Comparison of ENCODE assay signal across 10 cellular contexts in the genomic region with DNA sequence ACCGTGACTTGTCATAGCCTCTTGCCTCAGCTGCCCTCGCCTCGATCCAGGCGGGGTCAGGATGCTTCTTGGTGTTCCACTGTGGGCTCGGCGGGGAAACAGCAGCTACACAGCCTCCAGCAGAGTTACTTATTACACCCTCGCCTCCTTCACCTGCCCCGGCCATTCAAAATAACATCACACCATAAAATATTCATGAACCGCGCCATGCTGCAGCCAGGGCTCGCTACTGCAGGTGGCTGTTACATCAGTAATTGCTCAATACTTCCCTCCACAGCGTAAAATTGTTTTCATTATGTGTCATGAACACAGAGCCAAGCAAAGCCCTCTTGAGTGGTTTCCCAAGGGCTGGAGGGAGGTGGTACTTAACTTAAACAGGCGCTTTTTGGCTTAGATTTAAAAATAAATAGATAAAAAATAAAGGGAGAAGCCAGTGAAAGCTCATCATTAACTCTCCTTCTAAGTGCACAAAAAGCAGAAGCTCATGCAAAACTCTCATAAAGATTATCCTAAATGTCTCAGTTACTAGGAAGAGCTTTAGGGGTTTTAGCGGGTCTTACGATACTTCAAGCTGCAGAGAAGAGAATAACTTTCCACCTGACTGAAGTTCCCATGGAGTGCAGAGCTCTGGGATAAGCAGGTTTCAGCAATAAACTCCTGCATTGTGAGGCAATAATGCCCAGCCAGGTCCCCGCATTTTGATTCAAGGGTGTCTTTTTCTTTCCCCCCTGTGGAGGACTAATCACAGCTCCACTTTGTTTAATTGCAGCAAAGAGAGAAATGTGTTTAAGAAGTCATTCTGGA.
DNase-seq lines count a peak whose midpoint lies in the region; ATAC-seq and TF ChIP-seq lines count a peak whose summit lies in the region.
"Had no signal": no experiment of that assay in that cellular context is flagged by ENCODE, and none has a peak within 500 bp of the region (broad histone marks: within the 10 kb centered on the region; RNA-seq: fewer than 3 reads in every experiment).

No MANE protein-coding gene starts in this region.

- H3K9me3 Mint-ChIP-seq in WTC11, result no peaks in the 10 kb centered on the region
- no peaks in the 10 kb centered on the region for H3K9me3 Mint-ChIP-seq in CD8-positive, alpha-beta T cell

- no peak overlapping the region for H3K4me3 ChIP-seq in GM12865 (ENCODE audit: low read depth, low read length)
- H3K4me3 ChIP-seq in mucosa of descending colon, result no peak overlapping the region
- no peak overlapping the region for H3K4me3 ChIP-seq in CD8-positive, alpha-beta T cell (ENCODE audit: low read depth, low read length)

- H3K27ac Mint-ChIP-seq in WTC11, result peak overlapping the region; percentile 78
- H3K27ac Mint-ChIP-seq in CD8-positive, alpha-beta T cell, result no peak overlapping the region

- H3K27me3 ChIP-seq in CD8-positive, alpha-beta T cell (ENCODE audit: insufficient read depth, low read length), result no peaks in the 10 kb centered on the region

- DNase-seq in GM12865 (ENCODE audit: low read depth), result peak; percentile 15
- peak; percentile 96 for DNase-seq in NCI-H2081 treated with DMSO at 0.1 percent for 48 hours (lab: John Stamatoyannopoulos, UW)
- DNase-seq in WTC11 (ENCODE audit: low spot score), result peak; percentile 30
- DNase-seq in mucosa of descending colon, result peak in 2 of 3 donors; percentile 44 to 48
- DNase-seq in AG20443 (ENCODE audit: low spot score), result no peak
- no peak for DNase-seq in CD8-positive, alpha-beta T cell
- DNase-seq in T-helper 2 cell, result no peak
- DNase-seq: Kasumi-1, T-helper 1 cell had no signal

- H3K27me3 Mint-ChIP-seq in WTC11 (ENCODE audit: low read depth), result peaks cover 6% of the 10 kb centered on the region; the same call in 1 of the 2 replicates
- no peaks in the 10 kb centered on the region for H3K27me3 Mint-ChIP-seq in CD8-positive, alpha-beta T cell (ENCODE audit: low read depth)

- peaks cover 4% of the 10 kb centered on the region for H3K4me1 ChIP-seq in mucosa of descending colon (ENCODE audit: low read depth)
- H3K4me1 ChIP-seq in CD8-positive, alpha-beta T cell (ENCODE audit: insufficient read depth, low read length), result no peaks in the 10 kb centered on the region

- CTCF ChIA-PET in WTC11 (lab: Charles Lee), result interaction anchor here (1.0 to 2.6 kb wide), 3 partner anchors 142 to 252 kb away, joined by 4 to 18 read pairs (median 9); no protein-coding TSS in a partner anchor
- CTCF ChIA-PET in CD8-positive, alpha-beta T cell (lab: Charles Lee), result no interaction called here

- TF ChIP-seq CTCF in GM12865 (IDR thresholded peaks at IDR 0.05; ENCODE audit: insufficient read depth, low read depth, low read length, missing control alignments) (no peak), WTC11 (IDR thresholded peaks at IDR 0.05) (no peak), mucosa of descending colon (IDR thresholded peaks at IDR 0.05) (no peak)
- no peak for TF ChIP-seq CTCF in CD8-positive, alpha-beta T cell (IDR thresholded peaks at IDR 0.05)

- no peaks in the 10 kb centered on the region for H3K36me3 ChIP-seq in mucosa of descending colon (ENCODE audit: low read depth)
- no peaks in the 10 kb centered on the region for H3K36me3 ChIP-seq in CD8-positive, alpha-beta T cell (ENCODE audit: insufficient read depth, low read length)

- POLR2A ChIA-PET in WTC11 (lab: Charles Lee), result no interaction called here
- POLR2A ChIA-PET in CD8-positive, alpha-beta T cell (lab: Charles Lee), result no interaction called here

- intact Hi-C loops in mucosa of descending colon (cut with DNase I, micrococcal nuclease), result no loop called here
- intact Hi-C loops in CD8-positive, alpha-beta T cell (cut with DNase I, micrococcal nuclease), result no loop called here

- no peaks in the 10 kb centered on the region for H3K36me3 Mint-ChIP-seq in WTC11
- H3K36me3 Mint-ChIP-seq in CD8-positive, alpha-beta T cell, result no peaks in the 10 kb centered on the region

- ATAC-seq in WTC11 (peak; percentile 33), mucosa of descending colon (peak; percentile 80), HG02938 (IDR thresholded peaks at IDR 0.05; ENCODE audit: unreplicated experiment) (no peak)
- ATAC-seq in CD8-positive, alpha-beta T cell, result no peak

- H3K4me3 Mint-ChIP-seq in WTC11, result peak overlapping the region; percentile 46
- no peak overlapping the region for H3K4me3 Mint-ChIP-seq in CD8-positive, alpha-beta T cell

- no peaks in the 10 kb centered on the region for H3K9me3 ChIP-seq in mucosa of descending colon
- no peaks in the 10 kb centered on the region for H3K9me3 ChIP-seq in CD8-positive, alpha-beta T cell (ENCODE audit: low read length)

- peaks cover 88% of the 10 kb centered on the region for H3K4me1 Mint-ChIP-seq in WTC11
- no peaks in the 10 kb centered on the region for H3K4me1 Mint-ChIP-seq in CD8-positive, alpha-beta T cell (ENCODE audit: low read depth)

- no peak overlapping the region for H3K27ac ChIP-seq in CD8-positive, alpha-beta T cell (ENCODE audit: low read depth, low read length)

TF ChIP-seq in WTC11, 78 proteins besides CTCF, POLR2A, EP300 and RAD21:
- no peak for TF ChIP-seq ZBTB21 (CRISPR knock-in tag; IDR thresholded peaks at IDR 0.05; ENCODE audit: borderline replicate concordance)
- TF ChIP-seq PRRX2 (CRISPR knock-in tag; IDR thresholded peaks at IDR 0.05), result no peak

Comparison
In these comparisons a context has a peak if more than half of its experiments do, and no peak if none do; other contexts are left out.
1. DNase-seq: peak in GM12865 (single experiment), NCI-H2081 treated with DMSO at 0.1 percent for 48 hours (single experiment), WTC11 (single experiment) and mucosa of descending colon (2 of 3); none in AG20443 (single experiment), CD8-positive, alpha-beta T cell (0 of 7) and T-helper 2 cell (0 of 5).
2. ATAC-seq: peak in WTC11 (single experiment) and mucosa of descending colon (single experiment); none in CD8-positive, alpha-beta T cell (single experiment) and HG02938 (single experiment).